26 cellular contexts compared by ENCODE assay signal in genomic region chr4:168357941-168358340, GRCh38.
"Had no signal": no experiment of that assay in that cellular context is flagged by ENCODE, and none has a peak within 500 bp of the region (broad histone marks: within the 10 kb centered on the region; RNA-seq: fewer than 3 reads in every experiment).

No MANE protein-coding gene starts in this region.

- ATAC-seq: natural killer cell; right cardiac atrium; sciatic nerve; stimulated activated naive B cell treated with anti-CD40 and anti-IgM and Interleukin-4, amounts not matched to agents 10 μg/mL and 1 μg/mL and 100 μg/mL, for 72 hours; stimulated activated naive CD8-positive, alpha-beta T cell treated with anti-CD3 and anti-CD28 coated beads, Interleukin-15, Interleukin-2, amounts not matched to agents 100 U/mL and 50 U/mL, for 24 hours had no signal

- DNase-seq: islet precursor cell; left ventricle myocardium inferior; mesendoderm; naive B cell; natural killer cell; nephron progenitor cell; occipital lobe; ovary; right cardiac atrium; stimulated activated CD4-positive, alpha-beta T cell treated with anti-CD3 and anti-CD28 coated beads, Interleukin-12 subunit alpha, Interleukin-12 subunit beta, amount 100 ng/mL, for 4 hours; stimulated activated CD4-positive, alpha-beta T cell treated with anti-CD3 and anti-CD28 coated beads, Interleukin-15, amount 100 ng/mL, for 24 hours; stimulated activated CD4-positive, alpha-beta T cell treated with anti-CD3 and anti-CD28 coated beads, Interleukin-2, amount 100 ng/mL, for 24 hours; stimulated activated CD4-positive, alpha-beta T cell treated with anti-CD3 and anti-CD28 coated beads, Interleukin-4, amount 100 ng/mL, for 1 hour; stimulated activated naive B cell treated with anti-CD40 and anti-IgM and Interleukin-4, amounts not matched to agents 10 μg/mL and 1 μg/mL and 100 μg/mL, for 72 hours; stimulated activated naive CD8-positive, alpha-beta T cell treated with anti-CD3 and anti-CD28 coated beads, Interleukin-15, Interleukin-2, amounts not matched to agents 100 U/mL and 50 U/mL, for 24 hours; stomach; testis; thyroid gland; transverse colon; upper lobe of left lung had no signal

- H3K4me2 ChIP-seq: neural progenitor cell had no signal

- H3K27me3 ChIP-seq: neural progenitor cell, neutrophil, ovary, stomach, testis, thyroid gland, transverse colon, upper lobe of left lung, vagina had no signal

- H3K4me3 ChIP-seq: left ventricle myocardium inferior, lung, neural progenitor cell, ovary, skin epidermis, stomach, testis, thyroid gland, transverse colon, upper lobe of left lung, vagina had no signal

- H3K9me3 ChIP-seq: left ventricle myocardium inferior, neutrophil, ovary, testis, thyroid gland, transverse colon, upper lobe of left lung, vagina had no signal

- H2AFZ ChIP-seq: neural progenitor cell had no signal

- H3K4me1 ChIP-seq: neural progenitor cell, stomach, testis, thyroid gland, transverse colon, upper lobe of left lung, vagina had no signal

- H3K9ac ChIP-seq: neural progenitor cell had no signal

- H3K36me3 ChIP-seq: neural progenitor cell, ovary had no signal

- H3K27ac ChIP-seq: left ventricle myocardium inferior, neural progenitor cell, neutrophil, ovary, skin epidermis, stomach, testis, thyroid gland, transverse colon, upper lobe of left lung, vagina had no signal
